8 cellular contexts compared by ENCODE assay signal in genomic region chr6:33424855-33425667, GRCh38. TPM values are rescaled to one million over a fixed set of nuclear protein-coding genes. Genes with fewer than 3 reads are reported as not detected.
DNase-seq lines count a peak whose midpoint lies in the region; ATAC-seq, FAIRE-seq and TF ChIP-seq lines count a peak whose summit lies in the region.

No MANE protein-coding gene starts in this region.

- H3K27me3 Mint-ChIP-seq in glutamatergic neuron (ENCODE audit: unreplicated experiment): peaks cover 21% of the 10 kb centered on the region

- TF ChIP-seq POLR2A in GM12891 (IDR thresholded peaks at IDR 0.05; ENCODE audit: low read depth, low read length) (no peak), gastrocnemius medialis (IDR thresholded peaks at IDR 0.05) (no peak)

- ATAC-seq in gastrocnemius medialis (no peak), GM18858 (IDR thresholded peaks at IDR 0.05; ENCODE audit: unreplicated experiment) (no peak), GM19452 (IDR thresholded peaks at IDR 0.05; ENCODE audit: unreplicated experiment) (no peak), HG02938 (IDR thresholded peaks at IDR 0.05; ENCODE audit: unreplicated experiment) (no peak)

- H3K4me1 Mint-ChIP-seq in glutamatergic neuron (ENCODE audit: low read depth, unreplicated experiment): peaks cover 68% of the 10 kb centered on the region

- H3K9me3 Mint-ChIP-seq in glutamatergic neuron (ENCODE audit: unreplicated experiment): peaks cover 19% of the 10 kb centered on the region

- TF ChIP-seq CTCF in VCaP (conservative IDR thresholded peaks at IDR 0.05) (no peak), glutamatergic neuron (IDR thresholded peaks at IDR 0.05; ENCODE audit: partially characterized antibody, unreplicated experiment) (no peak), gastrocnemius medialis (IDR thresholded peaks at IDR 0.05 in 4 of 5, conservative IDR thresholded peaks at IDR 0.05 in 1 of 5) (no peak)

- no peak for FAIRE-seq in GM12891 (lab: Jason Lieb, UNC)

- peak overlapping the region; percentile 89 for H3K4me3 Mint-ChIP-seq in glutamatergic neuron (ENCODE audit: unreplicated experiment)

- no peaks in the 10 kb centered on the region for H3K36me3 ChIP-seq in gastrocnemius medialis

- in situ Hi-C loops in gastrocnemius medialis (cut with MboI; ENCODE audit: low sequenced_read_pairs in 4 of 4): loop anchor here in 1 of 4 donors (25.0 kb wide), 1 partner anchor 463 kb away; the partner anchor contains the start of genes BRD2 and HLA-DMA

- H3K27ac ChIP-seq in VCaP: peak overlapping the region; percentile 92
- peak overlapping the region; percentile 83 to 91 (median 90) for H3K27ac ChIP-seq in gastrocnemius medialis

- H3K4me3 ChIP-seq in gastrocnemius medialis: peak overlapping the region; percentile 62 to 79 (median 72)

- peak overlapping the region; percentile 11 for H3K27ac Mint-ChIP-seq in glutamatergic neuron (ENCODE audit: unreplicated experiment)

- no peaks in the 10 kb centered on the region for H3K9me3 ChIP-seq in gastrocnemius medialis

- intact Hi-C loops in gastrocnemius medialis (cut with DNase I; ENCODE audit: low total_unique reads): loop anchor here (5.0 kb wide), 1 partner anchor 138 kb away; the partner anchor contains the start of genes PFDN6 and WDR46

- peaks cover 15% of the 10 kb centered on the region for H3K36me3 Mint-ChIP-seq in glutamatergic neuron (ENCODE audit: unreplicated experiment)

- H3K27me3 ChIP-seq in gastrocnemius medialis: no peaks in the 10 kb centered on the region

- no peak for DNase-seq in GM12891 (ENCODE audit: insufficient read length, low spot score)
- DNase-seq in glutamatergic neuron: no peak
- DNase-seq in gastrocnemius medialis: no peak
- DNase-seq in RKO (ENCODE audit: low spot score): no peak

- peaks cover 15 to 29% of the 10 kb centered on the region in 2 donors for H3K4me1 ChIP-seq in gastrocnemius medialis

TF ChIP-seq in GM12891, 5 proteins besides CTCF, POLR2A, EP300 and RAD21:
- TF ChIP-seq SPI1 (IDR thresholded peaks at IDR 0.05; ENCODE audit: low read depth, low read length) (peak; percentile 10; the same call in 1 of the 2 replicates), PAX5 (IDR thresholded peaks at IDR 0.05; ENCODE audit: insufficient read depth, low read length, severe bottlenecking) (no peak)

RNA-seq across cellular contexts. Expression of gene SYNGAP1, which starts 5.2 kb away (rescaled TPM):
- polyA plus RNA-seq in GM12891 (2012; ENCODE audit: low read depth, missing spikeins): 10.4 TPM
- total RNA-seq in glutamatergic neuron (ENCODE audit: unreplicated experiment): 75.1 TPM
- 1 to 10 TPM in 3 of 4 donors, under 1 TPM in 1; 0.71 to 2.3 (median 1.3) TPM for total RNA-seq in gastrocnemius medialis

RNA-seq across cellular contexts. Expression of gene CUTA, which starts 7.2 kb away (rescaled TPM):
- 237 TPM for polyA plus RNA-seq in GM12891 (2012; ENCODE audit: low read depth, missing spikeins)
- 384 TPM for total RNA-seq in glutamatergic neuron (ENCODE audit: unreplicated experiment)
- 100 to 1,000 TPM in 2 of 4 donors, 10 to 100 TPM in 2; 69.9 to 119 (median 93.2) TPM for total RNA-seq in gastrocnemius medialis

RNA-seq across cellular contexts. Expression of gene PHF1, which starts 14.2 kb away (rescaled TPM):
- polyA plus RNA-seq in GM12891 (2012; ENCODE audit: low read depth, missing spikeins): 23.5 TPM
- total RNA-seq in glutamatergic neuron (ENCODE audit: unreplicated experiment) (73.5 TPM), gastrocnemius medialis (10 to 100 TPM; 53.5 to 65.8 (median 62.9) TPM)

RNA-seq across cellular contexts. Expression of gene ZBTB9, which starts 29.3 kb away (rescaled TPM):
- polyA plus RNA-seq in GM12891 (2012; ENCODE audit: low read depth, missing spikeins): 4.1 TPM
- total RNA-seq in glutamatergic neuron (ENCODE audit: unreplicated experiment) (9.6 TPM), gastrocnemius medialis (1 to 10 TPM in 2 of 4 donors, under 1 TPM in 2; 0.82 to 2.2 (median 1.2) TPM)

RNA-seq across cellular contexts. Expression of gene KIFC1, which starts 33.4 kb away (rescaled TPM):
- 29.0 TPM for polyA plus RNA-seq in GM12891 (2012; ENCODE audit: low read depth, missing spikeins)
- 14.8 TPM for total RNA-seq in glutamatergic neuron (ENCODE audit: unreplicated experiment)
- 1 to 10 TPM in 1 of 4 donors, under 1 TPM in 1, not detected in 2; 0.64 to 1.4 TPM for total RNA-seq in gastrocnemius medialis

Comparison
In these comparisons a context has a peak if more than half of its experiments do, and no peak if none do; other contexts are left out.
1. RNA of gene SYNGAP1, which starts 5.2 kb away (total RNA-seq): 75.1 TPM in glutamatergic neuron (single experiment); 0.71 to 2.3 TPM in gastrocnemius medialis; every median in the first group is over 10 times any median in the second.